ENCODE assay signal across 12 cellular contexts in genomic region chr9:113885183-113886002, GRCh38. TPM values are rescaled to one million over a fixed set of nuclear protein-coding genes. Genes with fewer than 3 reads are reported as not detected.
DNase-seq lines count a peak whose midpoint lies in the region; ATAC-seq and TF ChIP-seq lines count a peak whose summit lies in the region.
"Had no signal": no experiment of that assay in that cellular context is flagged by ENCODE, and none has a peak within 500 bp of the region (broad histone marks: within the 10 kb centered on the region; RNA-seq: fewer than 3 reads in every experiment).

No MANE protein-coding gene starts in this region.

- H3K36me3 ChIP-seq in CD4-positive, alpha-beta memory T cell (ENCODE audit: insufficient read depth, low read length): no peaks in the 10 kb centered on the region
- H3K36me3 ChIP-seq in RWPE2 (ENCODE audit: low read depth) (no peaks in the 10 kb centered on the region), psoas muscle (ENCODE audit: insufficient read depth in 1 of 2, low read depth in 1 of 2) (no peaks in the 10 kb centered on the region)

- peaks cover 0 to under 1% (median 0%) of the 10 kb centered on the region in 8 donors for H3K9me3 Mint-ChIP-seq in CD4-positive, alpha-beta memory T cell

- no peak overlapping the region for H3K4me3 ChIP-seq in CD4-positive, alpha-beta memory T cell (ENCODE audit: low read length in 2 of 2)
- H3K4me3 ChIP-seq in RWPE2 (ENCODE audit: severe bottlenecking): no peak overlapping the region
- peak overlapping the region; percentile 31 for H3K4me3 ChIP-seq in psoas muscle

- TF ChIP-seq CTCF in RWPE2 (IDR thresholded peaks at IDR 0.05; ENCODE audit: poor library complexity, severe bottlenecking): no peak
- no peak for TF ChIP-seq CTCF in foreskin keratinocyte (conservative IDR thresholded peaks at IDR 0.05)
- TF ChIP-seq CTCF in psoas muscle (IDR thresholded peaks at IDR 0.05): no peak

- intact Hi-C loops in CD4-positive, alpha-beta memory T cell (cut with micrococcal nuclease): no loop called here
- intact Hi-C loops in psoas muscle (cut with DNase I): no loop called here

- H3K36me3 Mint-ChIP-seq in CD4-positive, alpha-beta memory T cell: no peaks in the 10 kb centered on the region

- no peak for DNase-seq in CD4-positive, alpha-beta memory T cell
- DNase-seq in RWPE2 (ENCODE audit: low spot score) (no peak), foreskin keratinocyte (no peak), psoas muscle (no peak), T1000 (lab: John Stamatoyannopoulos, UW) (no peak), AML-193 (lab: John Stamatoyannopoulos, UW) (no peak)
- DNase-seq: Calu3, left ventricle myocardium superior, NCI-H2171 treated with DMSO at 0.1 percent for 48 hours, retina had no signal

- H3K4me1 ChIP-seq in CD4-positive, alpha-beta memory T cell (ENCODE audit: insufficient read depth, low read length): peaks cover 12% of the 10 kb centered on the region
- H3K4me1 ChIP-seq in RWPE2 (ENCODE audit: insufficient read depth, poor library complexity, severe bottlenecking) (no peaks in the 10 kb centered on the region), foreskin keratinocyte (peaks cover 16% of the 10 kb centered on the region), psoas muscle (peaks cover 24% of the 10 kb centered on the region)

- ATAC-seq in RWPE2 (ENCODE audit: low read depth) (0 out of 3 replicates have a peak, but pooled peaks have one; percentile 20), foreskin keratinocyte (no peak), psoas muscle (no peak), HG03159 (IDR thresholded peaks at IDR 0.05; ENCODE audit: unreplicated experiment) (no peak), GM19328 (IDR thresholded peaks at IDR 0.05; ENCODE audit: unreplicated experiment) (no peak)

- H3K9me3 ChIP-seq in CD4-positive, alpha-beta memory T cell (ENCODE audit: control insufficient read depth in 1 of 2, low read length in 2 of 2): peaks cover 0 to under 1% of the 10 kb centered on the region in 2 donors
- H3K9me3 ChIP-seq in RWPE2 (ENCODE audit: severe bottlenecking) (no peaks in the 10 kb centered on the region), psoas muscle (no peaks in the 10 kb centered on the region)

- no peaks in the 10 kb centered on the region for H3K27me3 ChIP-seq in CD4-positive, alpha-beta memory T cell (ENCODE audit: insufficient read depth, low read length)
- H3K27me3 ChIP-seq in RWPE2 (ENCODE audit: insufficient read depth, poor library complexity, severe bottlenecking) (no peaks in the 10 kb centered on the region), foreskin keratinocyte (no peaks in the 10 kb centered on the region), psoas muscle (ENCODE audit: insufficient read depth in 3 of 3, low read length in 2 of 3) (no peaks in the 10 kb centered on the region)

- H3K27ac Mint-ChIP-seq in CD4-positive, alpha-beta memory T cell: peak overlapping the region in 2 of 7 donors; percentile 18 to 48

- no peak overlapping the region for H3K27ac ChIP-seq in CD4-positive, alpha-beta memory T cell (ENCODE audit: low read depth, low read length)
- no peak overlapping the region for H3K27ac ChIP-seq in RWPE2 (ENCODE audit: poor library complexity, severe bottlenecking)
- H3K27ac ChIP-seq in foreskin keratinocyte: peak overlapping the region; percentile 74
- H3K27ac ChIP-seq in psoas muscle: peak overlapping the region; percentile 65

- H3K27me3 Mint-ChIP-seq in CD4-positive, alpha-beta memory T cell: no peaks in the 10 kb centered on the region

- CTCF ChIA-PET in CD4-positive, alpha-beta memory T cell (lab: Charles Lee; ENCODE audit: partially characterized antibody): no interaction called here

- peaks cover 10 to 30% (median 15%) of the 10 kb centered on the region in 4 donors for H3K4me1 Mint-ChIP-seq in CD4-positive, alpha-beta memory T cell

- peak overlapping the region in 7 of 8 donors; percentile 13 to 85 (median 63) for H3K4me3 Mint-ChIP-seq in CD4-positive, alpha-beta memory T cell

- 72 to 85% (median 74%) methylated on average over 8 of the region's 8 CpGs for WGBS in psoas muscle, 3 donors

- POLR2A ChIA-PET in CD4-positive, alpha-beta memory T cell (lab: Charles Lee; ENCODE audit: partially characterized antibody): no interaction called here

RNA-seq across cellular contexts. Expression of gene ZNF618, which starts 9.3 kb away (rescaled TPM):
- total RNA-seq in CD4-positive, alpha-beta memory T cell: 1 to 10 TPM in 1 of 2 experiments, under 1 TPM in 1; 0.80 to 1.7 TPM
- under 1 TPM in 1 of 2 donors, not detected in 1; 0.79 TPM for polyA plus RNA-seq in CD4-positive, alpha-beta memory T cell
- total RNA-seq in foreskin keratinocyte (10.7 and 11.4 TPM in 2 replicates), psoas muscle (1 to 10 TPM; 1.2 to 2.7 (median 1.3) TPM)
- polyA plus RNA-seq in foreskin keratinocyte (2.8 TPM in 2 replicates), psoas muscle (1 to 10 TPM in 1 of 3 donors, under 1 TPM in 2; 0.31 to 1.2 (median 0.40) TPM)

Comparison
In these comparisons a context has a peak if more than half of its experiments do, and no peak if none do; other contexts are left out.
1. H3K27ac ChIP-seq: peak in foreskin keratinocyte (single experiment) and psoas muscle (single experiment); none in CD4-positive, alpha-beta memory T cell (single experiment) and RWPE2 (single experiment).